Comparison of ENCODE assay signal across 12 cellular contexts in genomic region chr2:70893186-70893585, GRCh38. TPM values are rescaled to one million over a fixed set of nuclear protein-coding genes. Genes with fewer than 3 reads are reported as not detected.
"Had no signal": no experiment of that assay in that cellular context is flagged by ENCODE, and none has a peak within 500 bp of the region (broad histone marks: within the 10 kb centered on the region; RNA-seq: fewer than 3 reads in every experiment).

No MANE protein-coding gene starts in this region.

- H3K4me2 ChIP-seq: KMS-11 had no signal

- DNase-seq: GM23248, GOT3, HFFc6, KBM-7 had no signal

- H3K9me3 ChIP-seq: HAP-1 had no signal

- H3K9ac ChIP-seq: GM23248, KMS-11 had no signal

- H3K4me1 ChIP-seq: HAP-1 had no signal

- FAIRE-seq: H54, HepG2 had no signal

- H2AFZ ChIP-seq: GM23248 had no signal

- ATAC-seq: HCT116, HepG2 had no signal

- H3K36me3 ChIP-seq: HAP-1 had no signal

- H3K4me3 ChIP-seq: GM23248, HAP-1 had no signal

- H3K27ac ChIP-seq: GM23248, HL-60, KMS-11 had no signal

RNA-seq across cellular contexts. Expression of gene VAX2, which starts 7.2 kb away (rescaled TPM):
- total RNA-seq: HT1080 had no signal
- polyA plus RNA-seq: IgD-negative memory B cell had no signal

RNA-seq across cellular contexts. Expression of gene ATP6V1B1, which starts 42.5 kb away (rescaled TPM):
- total RNA-seq: GM23248, HT1080 had no signal
- polyA plus RNA-seq: IgD-negative memory B cell had no signal

RNA-seq across cellular contexts. Expression of gene CD207, which starts 57.6 kb away (rescaled TPM):
- total RNA-seq: GM23248, HFFc6, HT1080 had no signal
- polyA plus RNA-seq: GM23248, IgD-negative memory B cell had no signal
